Comparison of ENCODE assay signal across 31 cellular contexts in genomic region chr4:172344266-172344772, GRCh38.
DNase-seq lines count a peak whose midpoint lies in the region; TF ChIP-seq lines count a peak whose summit lies in the region.
"Had no signal": no experiment of that assay in that cellular context is flagged by ENCODE, and none has a peak within 500 bp of the region (broad histone marks: within the 10 kb centered on the region; RNA-seq: fewer than 3 reads in every experiment).

No MANE protein-coding gene starts in this region.

- H3K36me3 Mint-ChIP-seq in activated CD4-positive, alpha-beta memory T cell treated with anti-CD3 and anti-CD28 coated beads for 36 hours: no peaks in the 10 kb centered on the region
- H3K36me3 Mint-ChIP-seq: activated naive CD8-positive, alpha-beta T cell treated with anti-CD3 and anti-CD28 coated beads, Interleukin-2, amount 10 ng/mL, durations not matched to agents 7 days and 5 days had no signal

- H3K4me1 Mint-ChIP-seq in activated CD4-positive, alpha-beta memory T cell treated with anti-CD3 and anti-CD28 coated beads for 36 hours (ENCODE audit: low read depth): no peaks in the 10 kb centered on the region
- H3K4me1 Mint-ChIP-seq: activated naive CD8-positive, alpha-beta T cell treated with anti-CD3 and anti-CD28 coated beads, Interleukin-2, amount 10 ng/mL, durations not matched to agents 7 days and 5 days had no signal

- no peak for TF ChIP-seq EP300 in suprapubic skin (IDR thresholded peaks at IDR 0.05)

- WGBS in suprapubic skin: 30% methylated on average over 4 of the region's 4 CpGs

- H3K9me3 ChIP-seq in suprapubic skin: no peaks in the 10 kb centered on the region
- H3K9me3 ChIP-seq: A549, right lobe of liver, testis had no signal

- H3K4me1 ChIP-seq in suprapubic skin: no peaks in the 10 kb centered on the region
- H3K4me1 ChIP-seq: A549, foreskin keratinocyte, heart right ventricle, right lobe of liver, spleen, testis had no signal

- TF ChIP-seq POLR2A in suprapubic skin (IDR thresholded peaks at IDR 0.05): no peak

- TF ChIP-seq CTCF in retinal pigment epithelial cell (conservative IDR thresholded peaks at IDR 0.05; ENCODE audit: low read depth, low read length): no peak
- TF ChIP-seq CTCF in suprapubic skin (IDR thresholded peaks at IDR 0.05): no peak

- H3K27ac Mint-ChIP-seq in activated CD4-positive, alpha-beta memory T cell treated with anti-CD3 and anti-CD28 coated beads for 36 hours: no peak overlapping the region
- H3K27ac Mint-ChIP-seq: activated naive CD8-positive, alpha-beta T cell treated with anti-CD3 and anti-CD28 coated beads, Interleukin-2, amount 10 ng/mL, durations not matched to agents 7 days and 5 days; CD4-positive, alpha-beta T cell; effector memory CD8-positive, alpha-beta T cell; T-helper 1 cell treated with Interleukin-12 subunit alpha and Interleukin-12 subunit beta and Interleukin-4 antibody, amounts not matched to agents 30 μg/mL and 1 μg/mL, for 36 hours had no signal

- H3K4me3 Mint-ChIP-seq in activated CD4-positive, alpha-beta memory T cell treated with anti-CD3 and anti-CD28 coated beads for 36 hours: no peak overlapping the region
- H3K4me3 Mint-ChIP-seq: activated naive CD8-positive, alpha-beta T cell treated with anti-CD3 and anti-CD28 coated beads, Interleukin-2, amount 10 ng/mL, durations not matched to agents 7 days and 5 days; CD4-positive, alpha-beta T cell; effector memory CD8-positive, alpha-beta T cell; T-helper 1 cell treated with Interleukin-12 subunit alpha and Interleukin-12 subunit beta and Interleukin-4 antibody, amounts not matched to agents 30 μg/mL and 1 μg/mL, for 36 hours had no signal

- no peaks in the 10 kb centered on the region for H3K36me3 ChIP-seq in suprapubic skin
- H3K36me3 ChIP-seq: heart right ventricle, right lobe of liver, spleen had no signal

- intact Hi-C loops in activated CD4-positive, alpha-beta memory T cell treated with anti-CD3 and anti-CD28 coated beads for 36 hours (cut with micrococcal nuclease): no loop called here

- H3K27ac ChIP-seq in suprapubic skin: no peak overlapping the region
- H3K27ac ChIP-seq: A549, coronary artery, foreskin keratinocyte, heart right ventricle, right lobe of liver, spleen, testis had no signal

- POLR2A ChIA-PET in activated CD4-positive, alpha-beta memory T cell treated with anti-CD3 and anti-CD28 coated beads for 36 hours (lab: Charles Lee): no interaction called here

- peaks cover 4% of the 10 kb centered on the region for H3K9me3 Mint-ChIP-seq in activated CD4-positive, alpha-beta memory T cell treated with anti-CD3 and anti-CD28 coated beads for 36 hours
- H3K9me3 Mint-ChIP-seq: activated naive CD8-positive, alpha-beta T cell treated with anti-CD3 and anti-CD28 coated beads, Interleukin-2, amount 10 ng/mL, durations not matched to agents 7 days and 5 days; T-helper 1 cell treated with Interleukin-12 subunit alpha and Interleukin-12 subunit beta and Interleukin-4 antibody, amounts not matched to agents 30 μg/mL and 1 μg/mL, for 36 hours had no signal

- no peaks in the 10 kb centered on the region for H3K27me3 Mint-ChIP-seq in activated CD4-positive, alpha-beta memory T cell treated with anti-CD3 and anti-CD28 coated beads for 36 hours
- H3K27me3 Mint-ChIP-seq: activated naive CD8-positive, alpha-beta T cell treated with anti-CD3 and anti-CD28 coated beads, Interleukin-2, amount 10 ng/mL, durations not matched to agents 7 days and 5 days; CD4-positive, alpha-beta T cell; effector memory CD8-positive, alpha-beta T cell had no signal

- H3K27me3 ChIP-seq in suprapubic skin: no peaks in the 10 kb centered on the region
- H3K27me3 ChIP-seq: foreskin keratinocyte, heart right ventricle, right lobe of liver, spleen, testis had no signal

- DNase-seq in NCI-H2171 treated with DMSO at 0.1 percent for 48 hours (lab: John Stamatoyannopoulos, UW): peak; percentile 9
- no peak for DNase-seq in NCI-H2171 (lab: John Stamatoyannopoulos, UW)
- DNase-seq in NCI-H1436 (lab: John Stamatoyannopoulos, UW): peak; percentile 29
- peak; percentile 24 for DNase-seq in SK-N-DZ (ENCODE audit: low spot score)
- peak; percentile 59 for DNase-seq in retinal pigment epithelial cell (ENCODE audit: low read depth)
- DNase-seq in suprapubic skin (ENCODE audit: low spot score in 2 of 2): no peak
- no peak for DNase-seq in activated CD4-positive, alpha-beta memory T cell treated with anti-CD3 and anti-CD28 coated beads for 36 hours
- DNase-seq in NCI-H226: no peak
- DNase-seq: activated CD4-positive, alpha-beta T cell treated with anti-CD3 and anti-CD28 coated beads, Interleukin-2, amount 50 U/mL, for 1 hour; activated CD4-positive, CD25-positive, alpha-beta regulatory T cell; activated gamma-delta T cell treated with Interleukin-2 at 50 U/mL for 16 hours; activated naive CD8-positive, alpha-beta T cell treated with anti-CD3 and anti-CD28 coated beads, Interleukin-2, amount 10 ng/mL, durations not matched to agents 7 days and 5 days; activated T-cell treated with anti-CD3 and anti-CD28 coated beads, Interleukin-2, amount 50 U/mL, for 48 hours; AML-193; CD4-positive, alpha-beta T cell; effector memory CD8-positive, alpha-beta T cell; foreskin keratinocyte; H7; heart right ventricle; kidney; NCI-H774; OCI-M1; posterior cingulate gyrus; right lobe of liver; spleen; stimulated activated CD4-positive, alpha-beta T cell treated with anti-CD3 and anti-CD28 coated beads, Interleukin-2, amount 100 ng/mL, for 24 hours; stimulated activated naive CD8-positive, alpha-beta T cell treated with anti-CD3 and anti-CD28 coated beads, Interleukin-15, Interleukin-2, amounts not matched to agents 100 U/mL and 50 U/mL, for 24 hours; testis had no signal

- H3K4me3 ChIP-seq in retinal pigment epithelial cell (ENCODE audit: low read length): no peak overlapping the region
- no peak overlapping the region for H3K4me3 ChIP-seq in suprapubic skin
- H3K4me3 ChIP-seq: A549, coronary artery, heart right ventricle, right lobe of liver, spleen, testis had no signal

- CTCF ChIA-PET in activated CD4-positive, alpha-beta memory T cell treated with anti-CD3 and anti-CD28 coated beads for 36 hours (lab: Charles Lee): no interaction called here

Comparison
In these comparisons a context has a peak if more than half of its experiments do, and no peak if none do; other contexts are left out.
1. DNase-seq: peak in NCI-H2171 treated with DMSO at 0.1 percent for 48 hours (single experiment), NCI-H1436 (single experiment), SK-N-DZ (single experiment) and retinal pigment epithelial cell (single experiment); none in NCI-H2171 (single experiment), suprapubic skin (0 of 2), activated CD4-positive, alpha-beta memory T cell treated with anti-CD3 and anti-CD28 coated beads for 36 hours (single experiment) and NCI-H226 (single experiment).